ENCODE assay signal across 2 cellular contexts in genomic region chr11:10996678-10997077, GRCh38.
A peak's percentile ranks its signal among the peaks of the same experiment; 100 is the strongest.
TF ChIP-seq lines count a peak whose summit lies in the region.

No MANE protein-coding gene starts in this region.

TF ChIP-seq in IMR-90, 13 proteins besides CTCF, POLR2A, EP300 and RAD21 (continued from another document):
- no peak for TF ChIP-seq USF2 (IDR thresholded peaks at IDR 0.05; ENCODE audit: low read depth, low read length)
- no peak for TF ChIP-seq RCOR1 (IDR thresholded peaks at IDR 0.05; ENCODE audit: insufficient replicate concordance, low read length)

TF ChIP-seq in K562, 482 proteins besides CTCF, POLR2A, EP300 and RAD21 (continued from another document):
- peak; percentile 83 for TF ChIP-seq ATF3 (IDR thresholded peaks at IDR 0.05)
- TF ChIP-seq ATF3 (CRISPR knock-in tag; conservative IDR thresholded peaks at IDR 0.05): no peak
- no peak for TF ChIP-seq DEAF1 (CRISPR knock-in tag; IDR thresholded peaks at IDR 0.05)
- no peak for TF ChIP-seq CEBPG (CRISPR knock-in tag; IDR thresholded peaks at IDR 0.05)
- TF ChIP-seq CEBPG (tag; conservative IDR thresholded peaks at IDR 0.05 in 1 of 2, IDR thresholded peaks at IDR 0.05 in 1 of 2): peak; percentile 80 to 89
- TF ChIP-seq SLC30A9 (CRISPR knock-in tag; IDR thresholded peaks at IDR 0.05): no peak
- TF ChIP-seq TAF15 (IDR thresholded peaks at IDR 0.05; ENCODE audit: low read depth, low read length): no peak
- peak; percentile 50 for TF ChIP-seq CEBPB (tag; IDR thresholded peaks at IDR 0.05)
